Comparison of ENCODE assay signal across 8 cellular contexts in the genomic region with DNA sequence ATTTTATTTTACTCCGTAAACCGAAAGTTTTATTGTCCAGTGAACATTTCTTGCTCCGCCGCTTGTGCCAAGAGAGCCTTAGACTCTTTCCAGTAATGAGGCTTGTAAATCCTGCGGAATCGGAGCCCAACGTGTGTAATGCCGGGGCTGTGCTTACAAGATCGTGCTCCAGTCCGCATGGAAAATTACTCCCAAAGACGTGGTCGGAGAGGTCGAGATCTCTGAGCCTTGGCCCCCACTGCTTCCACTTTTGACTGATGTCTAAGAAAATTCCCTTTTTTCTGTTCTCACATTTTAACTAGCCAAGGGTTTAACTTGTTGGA. TPM values are rescaled to one million over a fixed set of nuclear protein-coding genes. Genes with fewer than 3 reads are reported as not detected.
DNase-seq lines count a peak whose midpoint lies in the region; ATAC-seq lines count a peak whose summit lies in the region.

No MANE protein-coding gene starts in this region.

- peaks cover 65% of the 10 kb centered on the region for H3K27me3 Mint-ChIP-seq in activated CD4-positive, alpha-beta T cell treated with anti-CD3 and anti-CD28 coated beads, Interleukin-2, amount 10 ng/mL, durations not matched to agents 24 days and 14 days
- H3K27me3 Mint-ChIP-seq in activated naive CD8-positive, alpha-beta T cell, result peaks cover 30% of the 10 kb centered on the region

- WGBS in iPS DF 6.9 (ENCODE audit: insufficient coverage, insufficient read length), result no CpG with 5 or more reads among the region's 13 CpGs

- intact Hi-C loops in activated CD4-positive, alpha-beta T cell treated with anti-CD3 and anti-CD28 coated beads, Interleukin-2, amount 10 ng/mL, durations not matched to agents 24 days and 14 days (cut with micrococcal nuclease), result no loop called here

- H3K27me3 ChIP-seq in iPS DF 6.9 (ENCODE audit: control insufficient read depth, insufficient read depth, low read length), result no peaks in the 10 kb centered on the region

- H3K27ac Mint-ChIP-seq in activated CD4-positive, alpha-beta T cell treated with anti-CD3 and anti-CD28 coated beads, Interleukin-2, amount 10 ng/mL, durations not matched to agents 24 days and 14 days, result no peak overlapping the region
- H3K27ac Mint-ChIP-seq in activated naive CD8-positive, alpha-beta T cell, result no peak overlapping the region

- H3K9me3 Mint-ChIP-seq in activated CD4-positive, alpha-beta T cell treated with anti-CD3 and anti-CD28 coated beads, Interleukin-2, amount 10 ng/mL, durations not matched to agents 24 days and 14 days, result no peaks in the 10 kb centered on the region
- no peaks in the 10 kb centered on the region for H3K9me3 Mint-ChIP-seq in activated naive CD8-positive, alpha-beta T cell (ENCODE audit: low read depth)

- DNase-seq in activated CD4-positive, alpha-beta T cell treated with anti-CD3 and anti-CD28 coated beads, Interleukin-2, amount 10 ng/mL, durations not matched to agents 24 days and 14 days, result no peak
- no peak for DNase-seq in activated CD4-positive, alpha-beta T cell treated with anti-CD3 and anti-CD28 coated beads, Interleukin-2, amount 50 U/mL, for 48 hours
- DNase-seq in iPS DF 6.9 (ENCODE audit: low read depth, low spot score) (no peak), NCI-H187 (lab: John Stamatoyannopoulos, UW) (no peak)
- no peak for DNase-seq in activated CD4-positive, alpha-beta T cell treated with anti-CD3 and anti-CD28 coated beads for 1 hour

- no peaks in the 10 kb centered on the region for H3K9me3 ChIP-seq in iPS DF 6.9 (ENCODE audit: control insufficient read depth, insufficient read depth, low read length)

- peak overlapping the region; percentile 61 for H3K4me3 Mint-ChIP-seq in activated CD4-positive, alpha-beta T cell treated with anti-CD3 and anti-CD28 coated beads, Interleukin-2, amount 10 ng/mL, durations not matched to agents 24 days and 14 days
- peak overlapping the region; percentile 42 for H3K4me3 Mint-ChIP-seq in activated naive CD8-positive, alpha-beta T cell

- peak overlapping the region; percentile 85; the same call in 1 of the 2 replicates for H3K4me3 ChIP-seq in iPS DF 6.9 (ENCODE audit: low read length)
- H3K4me3 ChIP-seq in skin epidermis, result peak overlapping the region; percentile 58 to 67 (median 60)

- peaks cover 13% of the 10 kb centered on the region for H3K4me1 Mint-ChIP-seq in activated CD4-positive, alpha-beta T cell treated with anti-CD3 and anti-CD28 coated beads, Interleukin-2, amount 10 ng/mL, durations not matched to agents 24 days and 14 days
- H3K4me1 Mint-ChIP-seq in activated naive CD8-positive, alpha-beta T cell (ENCODE audit: low read depth), result peaks cover 13% of the 10 kb centered on the region

- H3K4me1 ChIP-seq in iPS DF 6.9 (ENCODE audit: control insufficient read depth, insufficient read depth, low read length), result peaks cover 1% of the 10 kb centered on the region; the same call in 1 of the 2 replicates

- H3K36me3 ChIP-seq in iPS DF 6.9 (ENCODE audit: control insufficient read depth, insufficient read depth, low read length), result no peaks in the 10 kb centered on the region

- H3K36me3 Mint-ChIP-seq in activated CD4-positive, alpha-beta T cell treated with anti-CD3 and anti-CD28 coated beads, Interleukin-2, amount 10 ng/mL, durations not matched to agents 24 days and 14 days (ENCODE audit: low read depth), result no peaks in the 10 kb centered on the region
- H3K36me3 Mint-ChIP-seq in activated naive CD8-positive, alpha-beta T cell, result no peaks in the 10 kb centered on the region

- H3K27ac ChIP-seq in iPS DF 6.9 (ENCODE audit: low read length) (no peak overlapping the region), skin epidermis (peak overlapping the region; percentile 69 to 92 (median 82))

- no peak for ATAC-seq in HG03521 (IDR thresholded peaks at IDR 0.05; ENCODE audit: unreplicated experiment)

RNA-seq across cellular contexts. Expression of gene PLOD2, which starts 0.7 kb away (rescaled TPM):
- total RNA-seq in activated CD4-positive, alpha-beta T cell treated with anti-CD3 and anti-CD28 coated beads, Interleukin-2, amount 10 ng/mL, durations not matched to agents 24 days and 14 days, result 1.6 and 2.0 TPM in 2 replicates
